ENCODE assay signal across 11 cellular contexts in genomic region chr18:35851286-35851967, GRCh38.
"Had no signal": no experiment of that assay in that cellular context is flagged by ENCODE, and none has a peak within 500 bp of the region (broad histone marks: within the 10 kb centered on the region; RNA-seq: fewer than 3 reads in every experiment).

No MANE protein-coding gene starts in this region.

- H3K9me3 ChIP-seq: left lung, pancreas, thoracic aorta had no signal

- H3K27ac ChIP-seq: left lung, pancreas, thoracic aorta had no signal

- ATAC-seq: left lung; pancreas; stimulated activated naive CD8-positive, alpha-beta T cell treated with anti-CD3 and anti-CD28 coated beads, Interleukin-15, amount 100 ng/mL, for 72 hours had no signal

- H3K27ac Mint-ChIP-seq: activated naive CD4-positive, alpha-beta T cell treated with anti-CD3 and anti-CD28 coated beads, Interleukin-2, amount 10 ng/mL, durations not matched to agents 7 days and 5 days; activated T-helper 2 cell treated with anti-CD3 and anti-CD28 coated beads, Interferon-gamma antibody, Interleukin-2, Interleukin-4, amounts not matched to agents 10 μg/mL and 5 μg/mL and 100 μg/mL, durations not matched to agents 14 hours and 24 hours and 36 hours; memory B cell; nephron progenitor cell; stimulated activated naive CD8-positive, alpha-beta T cell treated with anti-CD3 and anti-CD28 coated beads, Interleukin-15, amount 100 ng/mL, for 72 hours had no signal

- H3K4me1 ChIP-seq: left lung, pancreas had no signal

- H3K4me3 Mint-ChIP-seq: activated naive CD4-positive, alpha-beta T cell treated with anti-CD3 and anti-CD28 coated beads, Interleukin-2, amount 10 ng/mL, durations not matched to agents 7 days and 5 days; memory B cell; nephron progenitor cell; stimulated activated naive CD8-positive, alpha-beta T cell treated with anti-CD3 and anti-CD28 coated beads, Interleukin-15, amount 100 ng/mL, for 72 hours had no signal

- H3K36me3 ChIP-seq: left lung, pancreas, thoracic aorta had no signal

- H3K9me3 Mint-ChIP-seq: activated naive CD4-positive, alpha-beta T cell treated with anti-CD3 and anti-CD28 coated beads, Interleukin-2, amount 10 ng/mL, durations not matched to agents 7 days and 5 days; activated T-helper 2 cell treated with anti-CD3 and anti-CD28 coated beads, Interferon-gamma antibody, Interleukin-2, Interleukin-4, amounts not matched to agents 10 μg/mL and 5 μg/mL and 100 μg/mL, durations not matched to agents 14 hours and 24 hours and 36 hours had no signal

- H3K27me3 ChIP-seq: left lung, pancreas had no signal

- H3K4me3 ChIP-seq: left lung, pancreas, thoracic aorta had no signal

- H3K4me1 Mint-ChIP-seq: activated naive CD4-positive, alpha-beta T cell treated with anti-CD3 and anti-CD28 coated beads, Interleukin-2, amount 10 ng/mL, durations not matched to agents 7 days and 5 days; memory B cell; nephron progenitor cell; stimulated activated naive CD8-positive, alpha-beta T cell treated with anti-CD3 and anti-CD28 coated beads, Interleukin-15, amount 100 ng/mL, for 72 hours had no signal

- DNase-seq: activated CD4-positive, alpha-beta T cell treated with anti-CD3 and anti-CD28 coated beads, Interleukin-2, amount 50 U/mL, for 1 hour; activated naive CD4-positive, alpha-beta T cell treated with anti-CD3 and anti-CD28 coated beads, Interleukin-2, amount 10 ng/mL, durations not matched to agents 7 days and 5 days; left lung; nephron progenitor cell; pancreas; stimulated activated CD4-positive, alpha-beta T cell treated with anti-CD3 and anti-CD28 coated beads, Interleukin-4, amount 100 ng/mL, for 4 hours; stimulated activated naive CD8-positive, alpha-beta T cell treated with anti-CD3 and anti-CD28 coated beads, Interleukin-15, amount 100 ng/mL, for 72 hours; T-helper 2 cell had no signal

- H3K36me3 Mint-ChIP-seq: activated naive CD4-positive, alpha-beta T cell treated with anti-CD3 and anti-CD28 coated beads, Interleukin-2, amount 10 ng/mL, durations not matched to agents 7 days and 5 days had no signal
